In genomic region chr3:38837358-38837757, GRCh38 we compare ENCODE assay signal across 1 cellular context.
TF ChIP-seq lines count a peak whose summit lies in the region.

No MANE protein-coding gene starts in this region.

TF ChIP-seq in HCT116, 20 proteins besides CTCF, POLR2A, EP300 and RAD21 (continued from another document):
- TF ChIP-seq, protein P1, sequence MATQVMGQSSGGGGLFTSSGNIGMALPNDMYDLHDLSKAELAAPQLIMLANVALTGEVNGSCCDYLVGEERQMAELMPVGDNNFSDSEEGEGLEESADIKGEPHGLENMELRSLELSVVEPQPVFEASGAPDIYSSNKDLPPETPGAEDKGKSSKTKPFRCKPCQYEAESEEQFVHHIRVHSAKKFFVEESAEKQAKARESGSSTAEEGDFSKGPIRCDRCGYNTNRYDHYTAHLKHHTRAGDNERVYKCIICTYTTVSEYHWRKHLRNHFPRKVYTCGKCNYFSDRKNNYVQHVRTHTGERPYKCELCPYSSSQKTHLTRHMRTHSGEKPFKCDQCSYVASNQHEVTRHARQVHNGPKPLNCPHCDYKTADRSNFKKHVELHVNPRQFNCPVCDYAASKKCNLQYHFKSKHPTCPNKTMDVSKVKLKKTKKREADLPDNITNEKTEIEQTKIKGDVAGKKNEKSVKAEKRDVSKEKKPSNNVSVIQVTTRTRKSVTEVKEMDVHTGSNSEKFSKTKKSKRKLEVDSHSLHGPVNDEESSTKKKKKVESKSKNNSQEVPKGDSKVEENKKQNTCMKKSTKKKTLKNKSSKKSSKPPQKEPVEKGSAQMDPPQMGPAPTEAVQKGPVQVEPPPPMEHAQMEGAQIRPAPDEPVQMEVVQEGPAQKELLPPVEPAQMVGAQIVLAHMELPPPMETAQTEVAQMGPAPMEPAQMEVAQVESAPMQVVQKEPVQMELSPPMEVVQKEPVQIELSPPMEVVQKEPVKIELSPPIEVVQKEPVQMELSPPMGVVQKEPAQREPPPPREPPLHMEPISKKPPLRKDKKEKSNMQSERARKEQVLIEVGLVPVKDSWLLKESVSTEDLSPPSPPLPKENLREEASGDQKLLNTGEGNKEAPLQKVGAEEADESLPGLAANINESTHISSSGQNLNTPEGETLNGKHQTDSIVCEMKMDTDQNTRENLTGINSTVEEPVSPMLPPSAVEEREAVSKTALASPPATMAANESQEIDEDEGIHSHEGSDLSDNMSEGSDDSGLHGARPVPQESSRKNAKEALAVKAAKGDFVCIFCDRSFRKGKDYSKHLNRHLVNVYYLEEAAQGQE (IDR thresholded peaks at IDR 0.05; ENCODE audit: low read depth), result no peak
- TF ChIP-seq POLR2AphosphoS5 (IDR thresholded peaks at IDR 0.05; ENCODE audit: low read depth, low read length) (no peak), CEBPB (IDR thresholded peaks at IDR 0.05; ENCODE audit: low read depth) (no peak), YY1 (IDR thresholded peaks at IDR 0.05; ENCODE audit: extremely low read depth, insufficient replicate concordance, low read depth, low read length) (no peak), TCF7L2 (IDR thresholded peaks at IDR 0.05; ENCODE audit: borderline replicate concordance, extremely low read depth, insufficient read depth, insufficient read length) (no peak), EZH2phosphoT487 (IDR thresholded peaks at IDR 0.05; ENCODE audit: borderline replicate concordance) (no peak)
